Comparison of ENCODE assay signal across 8 cellular contexts in genomic region chr7:42691030-42691639, GRCh38.
DNase-seq lines count a peak whose midpoint lies in the region; ATAC-seq, FAIRE-seq and TF ChIP-seq lines count a peak whose summit lies in the region.

No MANE protein-coding gene starts in this region.

- no peaks in the 10 kb centered on the region for H3K36me3 ChIP-seq in bronchial epithelial cell (ENCODE audit: control insufficient read depth, insufficient read depth, low read length)
- no peaks in the 10 kb centered on the region for H3K36me3 ChIP-seq in lung (ENCODE audit: control insufficient read depth in 2 of 2, insufficient read depth in 2 of 2, low read length in 2 of 2)

- peak; percentile 66 for TF ChIP-seq CTCF in LNCAP (IDR thresholded peaks at IDR 0.05)
- TF ChIP-seq CTCF in bronchial epithelial cell (IDR thresholded peaks at IDR 0.05; ENCODE audit: insufficient read depth, low read length, severe bottlenecking), result peak; percentile 73
- TF ChIP-seq CTCF in lung (IDR thresholded peaks at IDR 0.05; ENCODE audit: control extremely low read depth, extremely low read depth), result peak; percentile 27

- WGBS in lung, 2 donors, result 39 to 48% methylated on average over 8 of the region's 8 CpGs

- H3K4me3 ChIP-seq in bronchial epithelial cell (ENCODE audit: low read depth, low read length), result no peak overlapping the region
- no peak overlapping the region for H3K4me3 ChIP-seq in lung

- H3K4me1 ChIP-seq in lung (ENCODE audit: control insufficient read depth in 2 of 2, insufficient read depth in 2 of 2, low read length in 2 of 2), result no peaks in the 10 kb centered on the region

- peak; percentile 58 for DNase-seq in EH (ENCODE audit: low read depth)
- peak; percentile 70 for DNase-seq in bronchial epithelial cell (ENCODE audit: low read depth)
- DNase-seq in lung (ENCODE audit: low spot score), result no peak
- DNase-seq in stimulated activated CD4-positive, alpha-beta T cell treated with anti-CD3 and anti-CD28 coated beads, Interleukin-4, amount 100 ng/mL, for 24 hours, result no peak
- DNase-seq in NCI-H1930 (lab: John Stamatoyannopoulos, UW), result no peak

- no peaks in the 10 kb centered on the region for H3K9me3 ChIP-seq in lung (ENCODE audit: control insufficient read depth in 2 of 2, insufficient read depth in 1 of 2, low read length in 1 of 2)

- H3K27me3 ChIP-seq in bronchial epithelial cell (ENCODE audit: control insufficient read depth, insufficient read depth, low read length) (no peaks in the 10 kb centered on the region), lung (ENCODE audit: control insufficient read depth, insufficient read depth) (no peaks in the 10 kb centered on the region)

- no peak for ATAC-seq in lung (ENCODE audit: insufficient read depth, low FRiP score)
- ATAC-seq in GM19035 (IDR thresholded peaks at IDR 0.05; ENCODE audit: unreplicated experiment), result no peak
- ATAC-seq in GM18517 (IDR thresholded peaks at IDR 0.05; ENCODE audit: unreplicated experiment), result no peak

- FAIRE-seq in bronchial epithelial cell (lab: Jason Lieb, UNC), result no peak

- H3K27ac ChIP-seq in lung (ENCODE audit: low read depth in 1 of 2, low read length in 1 of 2), result no peak overlapping the region

Comparison
In these comparisons a context has a peak if more than half of its experiments do, and no peak if none do; other contexts are left out.
1. DNase-seq: peak in EH (single experiment) and bronchial epithelial cell (single experiment); none in lung (single experiment), stimulated activated CD4-positive, alpha-beta T cell treated with anti-CD3 and anti-CD28 coated beads, Interleukin-4, amount 100 ng/mL, for 24 hours (single experiment) and NCI-H1930 (0 of 2).
2. Peak in every context shown above with its lines, with median percentiles within 50 percentile points of each other: CTCF ChIP-seq.